In the genomic region with DNA sequence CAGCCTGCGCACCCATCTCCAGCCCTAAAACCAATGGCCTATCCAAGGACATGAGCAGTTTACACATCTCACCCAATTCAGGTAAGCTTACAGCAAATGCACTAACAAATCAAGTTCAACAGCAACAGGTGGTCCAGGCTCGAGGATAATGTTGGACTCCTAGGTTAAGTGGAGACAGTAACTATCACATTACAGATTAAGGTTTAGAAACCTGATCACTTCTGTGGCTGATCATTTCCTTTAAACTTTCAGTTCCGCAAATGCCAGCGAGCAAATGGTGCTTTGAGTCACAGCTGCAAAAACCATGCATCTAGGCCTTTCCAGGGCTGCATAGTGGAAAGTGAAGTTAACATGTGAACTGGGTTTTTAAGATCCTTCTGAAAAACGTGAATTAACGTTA, we compare ENCODE assay signal across 12 cellular contexts.
DNase-seq lines count a peak whose midpoint lies in the region; ATAC-seq, FAIRE-seq and TF ChIP-seq lines count a peak whose summit lies in the region.
"Had no signal": no experiment of that assay in that cellular context is flagged by ENCODE, and none has a peak within 500 bp of the region (broad histone marks: within the 10 kb centered on the region; RNA-seq: fewer than 3 reads in every experiment).

No MANE protein-coding gene starts in this region.

- peak; percentile 92 for FAIRE-seq in GM12891 (lab: Jason Lieb, UNC)
- no peak for FAIRE-seq in HepG2 (lab: Jason Lieb, UNC)

- no peak overlapping the region for H3K27ac Mint-ChIP-seq in activated CD4-positive, alpha-beta T cell treated with anti-CD3 and anti-CD28 coated beads for 36 hours
- H3K27ac Mint-ChIP-seq: stimulated activated naive CD8-positive, alpha-beta T cell treated with anti-CD3 and anti-CD28 coated beads, Interleukin-15, amount 100 ng/mL, for 72 hours had no signal

- intact Hi-C loops in HepG2 (cut with micrococcal nuclease; ENCODE audit: unreplicated experiment) = no loop called here
- intact Hi-C loops in activated CD4-positive, alpha-beta T cell treated with anti-CD3 and anti-CD28 coated beads for 36 hours (cut with DNase I, micrococcal nuclease) = no loop called here

- no peaks in the 10 kb centered on the region for H3K79me2 ChIP-seq in HepG2 (ENCODE audit: insufficient read depth, low read length)

- TF ChIP-seq EP300 in HepG2 (IDR thresholded peaks at IDR 0.05; ENCODE audit: low read depth in 2 of 2, low read length in 2 of 2) (no peak), HepG2 (CRISPR knock-in tag; IDR thresholded peaks at IDR 0.05; ENCODE audit: borderline replicate concordance) (no peak)

- H3K4me1 Mint-ChIP-seq in activated CD4-positive, alpha-beta T cell treated with anti-CD3 and anti-CD28 coated beads for 36 hours = no peaks in the 10 kb centered on the region
- H3K4me1 Mint-ChIP-seq: stimulated activated naive CD8-positive, alpha-beta T cell treated with anti-CD3 and anti-CD28 coated beads, Interleukin-15, amount 100 ng/mL, for 72 hours had no signal

- no peak for TF ChIP-seq CTCF in HepG2 (CRISPR knock-in tag; IDR thresholded peaks at IDR 0.05)

- H3K9ac ChIP-seq in HepG2 (ENCODE audit: insufficient read depth, low read depth, low read length) = no peak overlapping the region

- no peak overlapping the region for H3K4me3 ChIP-seq in HepG2 (replicated peaks in 1 of 3; ENCODE audit: insufficient read depth in 1 of 3, low read depth in 2 of 3, low read length in 3 of 3)

- no peaks in the 10 kb centered on the region for H3K27me3 ChIP-seq in HepG2 (ENCODE audit: control insufficient read depth in 1 of 2, insufficient read depth in 2 of 2, low read length in 2 of 2)

- WGBS in HepG2 (ENCODE audit: low lambda C conversion rate) = 93% methylated on average over 6 of the region's 6 CpGs

- TF ChIP-seq RAD21 in HepG2 (CRISPR knock-in tag; IDR thresholded peaks at IDR 0.05) = no peak

- DNase-seq in GM12891 (ENCODE audit: insufficient read length, low spot score) = peak; percentile 55
- DNase-seq in NCI-H510A treated with DMSO at 0.1 percent for 48 hours (lab: John Stamatoyannopoulos, UW) = peak; percentile 38
- DNase-seq in HepG2 (ENCODE audit: low spot score) = no peak
- no peak for DNase-seq in NCI-H748 treated with DMSO at 0.1 percent for 48 hours (lab: John Stamatoyannopoulos, UW)
- no peak for DNase-seq in SKM-1 (lab: John Stamatoyannopoulos, UW; ENCODE audit: unreplicated experiment)
- no peak for DNase-seq in activated CD4-positive, alpha-beta T cell treated with anti-CD3 and anti-CD28 coated beads for 36 hours
- DNase-seq: activated T-cell treated with anti-CD3 and anti-CD28 coated beads, Interleukin-2, amount 50 U/mL, for 48 hours; GF-D8; islet precursor cell; stimulated activated naive CD8-positive, alpha-beta T cell treated with anti-CD3 and anti-CD28 coated beads, Interleukin-15, amount 100 ng/mL, for 72 hours had no signal

- POLR2A ChIA-PET in HepG2 (lab: Yijun Ruan, JAX) = no interaction called here
- POLR2A ChIA-PET in activated CD4-positive, alpha-beta T cell treated with anti-CD3 and anti-CD28 coated beads for 36 hours (lab: Charles Lee) = no interaction called here

- H4K20me1 ChIP-seq in HepG2 (ENCODE audit: insufficient read depth, low read length) = no peaks in the 10 kb centered on the region

- no peak overlapping the region for H3K4me3 Mint-ChIP-seq in activated CD4-positive, alpha-beta T cell treated with anti-CD3 and anti-CD28 coated beads for 36 hours
- H3K4me3 Mint-ChIP-seq: stimulated activated naive CD8-positive, alpha-beta T cell treated with anti-CD3 and anti-CD28 coated beads, Interleukin-15, amount 100 ng/mL, for 72 hours had no signal

- ATAC-seq in GM19397 (IDR thresholded peaks at IDR 0.05; ENCODE audit: unreplicated experiment) = peak; percentile 81
- peak; percentile 92 for ATAC-seq in HG02943 (IDR thresholded peaks at IDR 0.05; ENCODE audit: low read depth, unreplicated experiment)
- no peak for ATAC-seq in HepG2
- no peak for ATAC-seq in activated CD4-positive, alpha-beta T cell treated with anti-CD3 and anti-CD28 coated beads for 36 hours
- ATAC-seq: stimulated activated naive CD8-positive, alpha-beta T cell treated with anti-CD3 and anti-CD28 coated beads, Interleukin-15, amount 100 ng/mL, for 72 hours had no signal

- in situ Hi-C loops in HepG2 (cut with HindIII; ENCODE audit: extremely low pct_ligation_motif_present, low pct_unique_long_range_greater_than_20kb) = no loop called here

- no peaks in the 10 kb centered on the region for H3K9me3 Mint-ChIP-seq in activated CD4-positive, alpha-beta T cell treated with anti-CD3 and anti-CD28 coated beads for 36 hours (ENCODE audit: low read depth)

- BruUV-seq in HepG2 (replicated peaks; lab: Mats Ljungman, UMichigan) = no TSS peak

- peaks cover 10 to 41% of the 10 kb centered on the region in 2 experiments for H3K36me3 ChIP-seq in HepG2 (replicated peaks in 1 of 2; ENCODE audit: control insufficient read depth in 1 of 2, insufficient read depth in 2 of 2, low read length in 2 of 2)

- TF ChIP-seq POLR2A in GM12891 (IDR thresholded peaks at IDR 0.05; ENCODE audit: low read depth, low read length) = no peak
- TF ChIP-seq POLR2A in HepG2 (IDR thresholded peaks at IDR 0.05; ENCODE audit: insufficient read depth in 1 of 2, low read depth in 2 of 2, low read length in 2 of 2) = no peak

- no peak overlapping the region for H3K27ac ChIP-seq in HepG2 (ENCODE audit: extremely low read length, insufficient read depth, low read length)

- H2AFZ ChIP-seq in HepG2 (ENCODE audit: low read length) = no peak overlapping the region

- peaks cover 28% of the 10 kb centered on the region for H3K27me3 Mint-ChIP-seq in activated CD4-positive, alpha-beta T cell treated with anti-CD3 and anti-CD28 coated beads for 36 hours

- no peak overlapping the region for H3K4me2 ChIP-seq in HepG2 (ENCODE audit: low read depth, low read length)

- H3K4me1 ChIP-seq in HepG2 (ENCODE audit: insufficient read depth, low read length) = no peaks in the 10 kb centered on the region

- H3K9me3 ChIP-seq in HepG2 (ENCODE audit: low read length) = no peaks in the 10 kb centered on the region

- no peaks in the 10 kb centered on the region for H3K36me3 Mint-ChIP-seq in activated CD4-positive, alpha-beta T cell treated with anti-CD3 and anti-CD28 coated beads for 36 hours (ENCODE audit: low read depth)

- CTCF ChIA-PET in HepG2 (lab: Yijun Ruan, JAX; ENCODE audit: low intra/inter-chr PET ratio, low total read pairs) = no interaction called here
- CTCF ChIA-PET in activated CD4-positive, alpha-beta T cell treated with anti-CD3 and anti-CD28 coated beads for 36 hours (lab: Charles Lee) = no interaction called here

TF ChIP-seq in GM12891, 5 proteins besides CTCF, POLR2A, EP300 and RAD21:
- TF ChIP-seq POU2F2 (IDR thresholded peaks at IDR 0.05; ENCODE audit: low read depth, low read length) (no peak), PAX5 (IDR thresholded peaks at IDR 0.05; ENCODE audit: insufficient read depth, low read length, severe bottlenecking) (no peak), SPI1 (IDR thresholded peaks at IDR 0.05; ENCODE audit: low read depth, low read length) (peak; percentile 99), TAF1 (IDR thresholded peaks at IDR 0.05; ENCODE audit: low read depth, low read length) (no peak), POLR2AphosphoS5 (IDR thresholded peaks at IDR 0.05; ENCODE audit: low read depth, low read length) (no peak)

TF ChIP-seq in HepG2, 621 proteins besides CTCF, POLR2A, EP300 and RAD21:
- TF ChIP-seq ZNF674 (CRISPR knock-in tag; IDR thresholded peaks at IDR 0.05; ENCODE audit: low read depth) (no peak), ZNF614 (CRISPR knock-in tag; IDR thresholded peaks at IDR 0.05; ENCODE audit: borderline replicate concordance) (no peak), NCOR1 (IDR thresholded peaks at IDR 0.05; ENCODE audit: borderline replicate concordance, low read length) (no peak), ZNF550 (CRISPR knock-in tag; IDR thresholded peaks at IDR 0.05; ENCODE audit: borderline replicate concordance) (no peak), ZNF160 (CRISPR knock-in tag; IDR thresholded peaks at IDR 0.05) (no peak), FOXC1 (CRISPR knock-in tag; IDR thresholded peaks at IDR 0.05; ENCODE audit: borderline replicate concordance) (no peak)
- TF ChIP-seq, protein P1, sequence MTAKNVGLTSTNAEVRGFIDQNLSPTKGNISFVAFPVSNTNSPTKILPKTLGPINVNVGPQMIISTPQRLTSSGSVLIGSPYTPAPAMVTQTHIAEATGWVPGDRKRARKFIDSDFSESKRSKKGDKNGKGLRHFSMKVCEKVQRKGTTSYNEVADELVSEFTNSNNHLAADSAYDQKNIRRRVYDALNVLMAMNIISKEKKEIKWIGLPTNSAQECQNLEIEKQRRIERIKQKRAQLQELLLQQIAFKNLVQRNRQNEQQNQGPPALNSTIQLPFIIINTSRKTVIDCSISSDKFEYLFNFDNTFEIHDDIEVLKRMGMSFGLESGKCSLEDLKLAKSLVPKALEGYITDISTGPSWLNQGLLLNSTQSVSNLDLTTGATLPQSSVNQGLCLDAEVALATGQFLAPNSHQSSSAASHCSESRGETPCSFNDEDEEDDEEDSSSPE (CRISPR knock-in tag; IDR thresholded peaks at IDR 0.05) = no peak
- TF ChIP-seq, protein P2, sequence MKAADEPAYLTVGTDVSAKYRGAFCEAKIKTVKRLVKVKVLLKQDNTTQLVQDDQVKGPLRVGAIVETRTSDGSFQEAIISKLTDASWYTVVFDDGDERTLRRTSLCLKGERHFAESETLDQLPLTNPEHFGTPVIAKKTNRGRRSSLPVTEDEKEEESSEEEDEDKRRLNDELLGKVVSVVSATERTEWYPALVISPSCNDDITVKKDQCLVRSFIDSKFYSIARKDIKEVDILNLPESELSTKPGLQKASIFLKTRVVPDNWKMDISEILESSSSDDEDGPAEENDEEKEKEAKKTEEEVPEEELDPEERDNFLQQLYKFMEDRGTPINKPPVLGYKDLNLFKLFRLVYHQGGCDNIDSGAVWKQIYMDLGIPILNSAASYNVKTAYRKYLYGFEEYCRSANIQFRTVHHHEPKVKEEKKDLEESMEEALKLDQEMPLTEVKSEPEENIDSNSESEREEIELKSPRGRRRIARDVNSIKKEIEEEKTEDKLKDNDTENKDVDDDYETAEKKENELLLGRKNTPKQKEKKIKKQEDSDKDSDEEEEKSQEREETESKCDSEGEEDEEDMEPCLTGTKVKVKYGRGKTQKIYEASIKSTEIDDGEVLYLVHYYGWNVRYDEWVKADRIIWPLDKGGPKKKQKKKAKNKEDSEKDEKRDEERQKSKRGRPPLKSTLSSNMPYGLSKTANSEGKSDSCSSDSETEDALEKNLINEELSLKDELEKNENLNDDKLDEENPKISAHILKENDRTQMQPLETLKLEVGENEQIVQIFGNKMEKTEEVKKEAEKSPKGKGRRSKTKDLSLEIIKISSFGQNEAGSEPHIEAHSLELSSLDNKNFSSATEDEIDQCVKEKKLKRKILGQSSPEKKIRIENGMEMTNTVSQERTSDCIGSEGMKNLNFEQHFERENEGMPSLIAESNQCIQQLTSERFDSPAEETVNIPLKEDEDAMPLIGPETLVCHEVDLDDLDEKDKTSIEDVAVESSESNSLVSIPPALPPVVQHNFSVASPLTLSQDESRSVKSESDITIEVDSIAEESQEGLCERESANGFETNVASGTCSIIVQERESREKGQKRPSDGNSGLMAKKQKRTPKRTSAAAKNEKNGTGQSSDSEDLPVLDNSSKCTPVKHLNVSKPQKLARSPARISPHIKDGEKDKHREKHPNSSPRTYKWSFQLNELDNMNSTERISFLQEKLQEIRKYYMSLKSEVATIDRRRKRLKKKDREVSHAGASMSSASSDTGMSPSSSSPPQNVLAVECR (CRISPR knock-in tag; IDR thresholded peaks at IDR 0.05; ENCODE audit: borderline replicate concordance) = no peak

Comparison
In these comparisons a context has a peak if more than half of its experiments do, and no peak if none do; other contexts are left out.
1. DNase-seq: peak in GM12891 (single experiment) and NCI-H510A treated with DMSO at 0.1 percent for 48 hours (single experiment); none in HepG2 (single experiment), NCI-H748 treated with DMSO at 0.1 percent for 48 hours (single experiment), SKM-1 (single experiment) and activated CD4-positive, alpha-beta T cell treated with anti-CD3 and anti-CD28 coated beads for 36 hours (single experiment).
2. ATAC-seq: peak in GM19397 (single experiment) and HG02943 (single experiment); none in HepG2 (single experiment) and activated CD4-positive, alpha-beta T cell treated with anti-CD3 and anti-CD28 coated beads for 36 hours (single experiment).